Comparison of ENCODE assay signal across 17 cellular contexts in the genomic region with DNA sequence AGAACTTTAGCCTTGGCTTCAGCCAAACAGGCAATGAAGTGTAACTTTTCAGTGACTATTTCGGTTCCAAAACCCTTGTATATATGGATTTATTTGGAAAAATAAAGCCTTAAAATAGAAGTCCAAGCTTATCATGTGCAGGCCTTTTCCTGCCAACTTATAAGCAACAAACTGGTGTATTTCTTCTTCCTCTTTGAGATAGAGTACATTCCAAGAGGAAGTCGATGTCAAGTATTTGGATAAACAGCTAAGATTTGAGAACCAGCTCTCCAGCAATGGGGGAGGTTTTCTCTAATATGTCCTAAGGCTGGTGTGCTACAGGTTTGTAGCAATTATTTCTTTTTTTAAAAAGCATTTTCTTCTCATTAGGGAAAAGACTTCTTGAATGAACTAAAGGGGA.
DNase-seq lines count a peak whose midpoint lies in the region; ATAC-seq, FAIRE-seq and TF ChIP-seq lines count a peak whose summit lies in the region.
"Had no signal": no experiment of that assay in that cellular context is flagged by ENCODE, and none has a peak within 500 bp of the region (broad histone marks: within the 10 kb centered on the region; RNA-seq: fewer than 3 reads in every experiment).

No MANE protein-coding gene starts in this region.

- intact Hi-C loops in activated T-helper 1 cell treated with anti-CD3 and anti-CD28 coated beads, Interleukin-12 subunit alpha, Interleukin-12 subunit beta, Interleukin-2, Interleukin-4 antibody, amounts not matched to agents 30 ng/mL and 10 ng/mL and 1 ng/mL, durations not matched to agents 14 hours and 24 hours and 36 hours (cut with micrococcal nuclease) = no loop called here

- peak overlapping the region in 2 of 3 experiments; percentile 57 to 73 for H3K27ac Mint-ChIP-seq in nephron
- H3K27ac Mint-ChIP-seq in activated T-helper 1 cell treated with anti-CD3 and anti-CD28 coated beads, Interleukin-12 subunit alpha, Interleukin-12 subunit beta, Interleukin-2, Interleukin-4 antibody, amounts not matched to agents 30 ng/mL and 10 ng/mL and 1 ng/mL, durations not matched to agents 14 hours and 24 hours and 36 hours = no peak overlapping the region
- H3K27ac Mint-ChIP-seq: activated naive CD4-positive, alpha-beta T cell treated with anti-CD3 and anti-CD28 coated beads, Interleukin-2, amount 50 U/mL, for 24 hours; naive thymus-derived CD8-positive, alpha-beta T cell; progenitor cell of endocrine pancreas had no signal

- FAIRE-seq in frontal cortex (lab: Jason Lieb, UNC) = no peak
- FAIRE-seq: GM19239 had no signal

- peaks cover 0 to 10% (median 0%) of the 10 kb centered on the region in 11 experiments; a peak in 4 of 22 replicates for H3K27me3 ChIP-seq in BLaER1 treated with 17β-estradiol and CSF1 and Interleukin-3, amounts not matched to agents 10 nM and 100 nM
- H3K27me3 ChIP-seq in Peyer's patch = no peaks in the 10 kb centered on the region

- DNase-seq in Peyer's patch (no peak), fibroblast of the aortic adventitia (ENCODE audit: low read depth) (peak; percentile 82), frontal cortex (ENCODE audit: low spot score in 2 of 2) (no peak), cerebellum (ENCODE audit: low spot score) (no peak)
- DNase-seq in activated T-helper 1 cell treated with anti-CD3 and anti-CD28 coated beads, Interleukin-12 subunit alpha, Interleukin-12 subunit beta, Interleukin-2, Interleukin-4 antibody, amounts not matched to agents 30 ng/mL and 10 ng/mL and 1 ng/mL, durations not matched to agents 14 hours and 24 hours and 36 hours (ENCODE audit: low spot score) = no peak
- DNase-seq: activated T-cell treated with anti-CD3 and anti-CD28 coated beads for 4 hours; naive thymus-derived CD8-positive, alpha-beta T cell; NCI-H2029; NCI-H524; stimulated activated naive CD4-positive, alpha-beta T cell had no signal

- peak overlapping the region in 1 of 3 experiments; percentile 3 for H3K4me3 Mint-ChIP-seq in nephron
- H3K4me3 Mint-ChIP-seq in activated T-helper 1 cell treated with anti-CD3 and anti-CD28 coated beads, Interleukin-12 subunit alpha, Interleukin-12 subunit beta, Interleukin-2, Interleukin-4 antibody, amounts not matched to agents 30 ng/mL and 10 ng/mL and 1 ng/mL, durations not matched to agents 14 hours and 24 hours and 36 hours = no peak overlapping the region
- H3K4me3 Mint-ChIP-seq: activated naive CD4-positive, alpha-beta T cell treated with anti-CD3 and anti-CD28 coated beads, Interleukin-2, amount 50 U/mL, for 24 hours; naive thymus-derived CD8-positive, alpha-beta T cell had no signal

- no peak overlapping the region for H3K4me3 ChIP-seq in BLaER1 treated with 17β-estradiol and CSF1 and Interleukin-3, amounts not matched to agents 10 nM and 100 nM
- H3K4me3 ChIP-seq in Peyer's patch (no peak overlapping the region), fibroblast of the aortic adventitia (ENCODE audit: low read depth, low read length) (no peak overlapping the region)

- peaks cover 9 to 32% (median 20%) of the 10 kb centered on the region in 11 experiments for H3K9me3 ChIP-seq in BLaER1 treated with 17β-estradiol and CSF1 and Interleukin-3, amounts not matched to agents 10 nM and 100 nM (replicated peaks in 1 of 11)
- H3K9me3 ChIP-seq in Peyer's patch = no peaks in the 10 kb centered on the region

- peaks cover 34% of the 10 kb centered on the region for H3K9me3 Mint-ChIP-seq in nephron
- H3K9me3 Mint-ChIP-seq in activated T-helper 1 cell treated with anti-CD3 and anti-CD28 coated beads, Interleukin-12 subunit alpha, Interleukin-12 subunit beta, Interleukin-2, Interleukin-4 antibody, amounts not matched to agents 30 ng/mL and 10 ng/mL and 1 ng/mL, durations not matched to agents 14 hours and 24 hours and 36 hours = peaks cover 11% of the 10 kb centered on the region

- no peak for TF ChIP-seq POLR2A in Peyer's patch (IDR thresholded peaks at IDR 0.05)

- H3K27ac ChIP-seq in BLaER1 treated with 17β-estradiol and CSF1 and Interleukin-3, amounts not matched to agents 10 nM and 100 nM = peak overlapping the region in 3 of 11 experiments; percentile 41 to 54 (median 48); a peak in 4 of 22 replicates
- peak overlapping the region in 3 of 4 donors; percentile 26 to 67 (median 45) for H3K27ac ChIP-seq in Peyer's patch

- no peaks in the 10 kb centered on the region for H4K20me1 ChIP-seq in BLaER1 treated with 17β-estradiol and CSF1 and Interleukin-3, amounts not matched to agents 10 nM and 100 nM

- peak overlapping the region; percentile 72 to 88 (median 81); a peak in 21 of 22 replicates for H3K4me2 ChIP-seq in BLaER1 treated with 17β-estradiol and CSF1 and Interleukin-3, amounts not matched to agents 10 nM and 100 nM

- ATAC-seq in GM21423 (IDR thresholded peaks at IDR 0.05; ENCODE audit: unreplicated experiment) = no peak
- ATAC-seq: naive thymus-derived CD8-positive, alpha-beta T cell; SK-N-SH treated with all-trans-retinoic acid at 6 μM for 48 hours had no signal

- H3K27me3 Mint-ChIP-seq in nephron (ENCODE audit: low read depth) = peaks cover 5% of the 10 kb centered on the region
- no peaks in the 10 kb centered on the region for H3K27me3 Mint-ChIP-seq in activated T-helper 1 cell treated with anti-CD3 and anti-CD28 coated beads, Interleukin-12 subunit alpha, Interleukin-12 subunit beta, Interleukin-2, Interleukin-4 antibody, amounts not matched to agents 30 ng/mL and 10 ng/mL and 1 ng/mL, durations not matched to agents 14 hours and 24 hours and 36 hours (ENCODE audit: insufficient read depth)
- H3K27me3 Mint-ChIP-seq: activated naive CD4-positive, alpha-beta T cell treated with anti-CD3 and anti-CD28 coated beads, Interleukin-2, amount 50 U/mL, for 24 hours; progenitor cell of endocrine pancreas had no signal

- TF ChIP-seq CTCF in Peyer's patch (IDR thresholded peaks at IDR 0.05) (no peak), fibroblast of the aortic adventitia (IDR thresholded peaks at IDR 0.05; ENCODE audit: insufficient read depth, low read length) (no peak), nephron (IDR thresholded peaks at IDR 0.05; ENCODE audit: unreplicated experiment in 3 of 3) (no peak)

- H3K36me3 ChIP-seq in BLaER1 treated with 17β-estradiol and CSF1 and Interleukin-3, amounts not matched to agents 10 nM and 100 nM = no peaks in the 10 kb centered on the region
- H3K36me3 ChIP-seq in Peyer's patch = no peaks in the 10 kb centered on the region

- no peaks in the 10 kb centered on the region for H3K36me3 Mint-ChIP-seq in nephron (ENCODE audit: low read depth)
- no peaks in the 10 kb centered on the region for H3K36me3 Mint-ChIP-seq in activated T-helper 1 cell treated with anti-CD3 and anti-CD28 coated beads, Interleukin-12 subunit alpha, Interleukin-12 subunit beta, Interleukin-2, Interleukin-4 antibody, amounts not matched to agents 30 ng/mL and 10 ng/mL and 1 ng/mL, durations not matched to agents 14 hours and 24 hours and 36 hours (ENCODE audit: low read depth)
- H3K36me3 Mint-ChIP-seq: activated naive CD4-positive, alpha-beta T cell treated with anti-CD3 and anti-CD28 coated beads, Interleukin-2, amount 50 U/mL, for 24 hours had no signal

- H3K4me1 Mint-ChIP-seq in nephron = peaks cover 40% of the 10 kb centered on the region
- no peaks in the 10 kb centered on the region for H3K4me1 Mint-ChIP-seq in activated T-helper 1 cell treated with anti-CD3 and anti-CD28 coated beads, Interleukin-12 subunit alpha, Interleukin-12 subunit beta, Interleukin-2, Interleukin-4 antibody, amounts not matched to agents 30 ng/mL and 10 ng/mL and 1 ng/mL, durations not matched to agents 14 hours and 24 hours and 36 hours (ENCODE audit: low read depth)
- H3K4me1 Mint-ChIP-seq: activated naive CD4-positive, alpha-beta T cell treated with anti-CD3 and anti-CD28 coated beads, Interleukin-2, amount 50 U/mL, for 24 hours; naive thymus-derived CD8-positive, alpha-beta T cell had no signal

- H3K4me1 ChIP-seq in BLaER1 treated with 17β-estradiol and CSF1 and Interleukin-3, amounts not matched to agents 10 nM and 100 nM = peaks cover 29 to 45% (median 32%) of the 10 kb centered on the region in 10 experiments
- H3K4me1 ChIP-seq in Peyer's patch = peaks cover 0 to 7% (median 0%) of the 10 kb centered on the region in 4 donors

- no peak overlapping the region for H3K9ac ChIP-seq in BLaER1 treated with 17β-estradiol and CSF1 and Interleukin-3, amounts not matched to agents 10 nM and 100 nM
